Comparison of ENCODE assay signal across 8 cellular contexts in the genomic region with DNA sequence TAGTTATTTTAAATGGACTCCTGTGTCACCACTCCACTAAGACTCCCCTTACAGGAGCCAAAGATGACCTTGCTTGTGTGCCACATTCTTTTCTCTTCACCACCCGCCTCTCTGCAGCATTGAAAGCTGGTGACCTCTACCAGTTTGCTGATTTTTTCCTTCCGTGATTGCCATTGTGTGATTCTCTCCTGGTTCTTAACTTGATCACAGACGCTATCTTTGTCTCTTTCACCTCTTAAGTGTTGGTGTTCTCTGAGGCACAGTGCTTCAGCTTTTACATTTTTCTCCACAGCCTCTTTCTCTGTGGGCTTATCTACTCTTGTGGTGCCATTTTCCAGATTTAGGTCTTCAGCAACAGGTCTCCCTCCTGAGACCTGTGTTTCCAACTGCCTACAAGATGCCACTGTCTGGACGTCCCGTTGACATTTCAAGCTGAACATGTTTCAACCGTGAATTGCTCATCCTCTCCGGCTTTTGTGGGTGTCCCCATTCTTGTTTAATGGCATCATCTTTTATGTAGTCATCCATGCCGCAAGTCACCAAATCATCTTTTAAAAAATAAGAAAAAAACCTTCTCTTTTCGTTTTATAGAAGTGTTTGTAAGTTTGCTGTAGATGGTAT. TPM values are rescaled to one million over a fixed set of nuclear protein-coding genes. Genes with fewer than 3 reads are reported as not detected.
DNase-seq lines count a peak whose midpoint lies in the region; ATAC-seq and TF ChIP-seq lines count a peak whose summit lies in the region.

No MANE protein-coding gene starts in this region.

- no peaks in the 10 kb centered on the region for H3K9me3 ChIP-seq in ascending aorta
- H3K9me3 ChIP-seq in mesodermal cell (ENCODE audit: control insufficient read depth, low read length), result no peaks in the 10 kb centered on the region

- H3K27me3 ChIP-seq in ACC112 (ENCODE audit: insufficient read depth, low read length) (no peaks in the 10 kb centered on the region), ascending aorta (no peaks in the 10 kb centered on the region)

- H3K4me1 ChIP-seq in ACC112 (ENCODE audit: control insufficient read depth, insufficient read depth, low read length, unreplicated experiment) (peaks cover 46% of the 10 kb centered on the region), ascending aorta (peaks cover 7 to 46% of the 10 kb centered on the region in 2 donors), mesodermal cell (ENCODE audit: control insufficient read depth, insufficient read depth, low read length, poor library complexity, severe bottlenecking) (peaks cover 51% of the 10 kb centered on the region)

- DNase-seq in HK-2 (ENCODE audit: unreplicated experiment), result peak; percentile 22
- no peak for DNase-seq in ascending aorta (ENCODE audit: low spot score in 2 of 2)
- no peak for DNase-seq in amygdala (lab: John Stamatoyannopoulos, UW)
- DNase-seq in NCI-H446 treated with DMSO at 0.1 percent for 48 hours (lab: John Stamatoyannopoulos, UW), result no peak
- no peak for DNase-seq in SK-N-DZ (ENCODE audit: low spot score)

- 74 to 78% methylated on average over 6 to 7 of the region's 9 CpGs for WGBS in mesodermal cell (ENCODE audit: insufficient coverage in 2 of 2), 2 experiments

- H3K36me3 ChIP-seq in ACC112 (ENCODE audit: insufficient read depth, low read length), result no peaks in the 10 kb centered on the region; the same call in 1 of the 2 replicates
- H3K36me3 ChIP-seq in ascending aorta, result no peaks in the 10 kb centered on the region
- peaks cover 9% of the 10 kb centered on the region for H3K36me3 ChIP-seq in mesodermal cell (ENCODE audit: control insufficient read depth, insufficient read depth, low read length)

- H3K4me3 ChIP-seq in ACC112 (ENCODE audit: low read depth, low read length), result peak overlapping the region; percentile 53
- no peak overlapping the region for H3K4me3 ChIP-seq in ascending aorta
- H3K4me3 ChIP-seq in mesodermal cell (ENCODE audit: extremely low read depth, insufficient read depth, low read length, poor library complexity, severe bottlenecking), result no peak overlapping the region

- H3K27ac ChIP-seq in ACC112 (ENCODE audit: low read depth, low read length) (peak overlapping the region; percentile 87), ascending aorta (peak overlapping the region; percentile 28 to 30), mesodermal cell (ENCODE audit: low read depth, low read length, severe bottlenecking) (peak overlapping the region; percentile 78)

- H2AFZ ChIP-seq in ACC112 (ENCODE audit: low read length, unreplicated experiment), result peak overlapping the region; percentile 44

- H3K79me2 ChIP-seq in ACC112 (ENCODE audit: control insufficient read depth, insufficient read depth, low read length, unreplicated experiment), result peaks cover 78% of the 10 kb centered on the region

- no peak for ATAC-seq in HG02981 (IDR thresholded peaks at IDR 0.05; ENCODE audit: unreplicated experiment)

- no peak for TF ChIP-seq CTCF in ascending aorta (IDR thresholded peaks at IDR 0.05)

- intact Hi-C loops in ascending aorta (cut with DNase I), result no loop called here

RNA-seq across cellular contexts. Expression of a gene that starts 26.5 kb away (rescaled TPM):
- total RNA-seq in ascending aorta, result 99.1 TPM
- 104 TPM for polyA plus RNA-seq in mesodermal cell (2013, experiment 1 of 2)
- polyA plus RNA-seq in mesodermal cell (2013, experiment 2 of 2), result 110 TPM
- polyA plus RNA-seq in SK-N-DZ (2014; cell fraction: cytosol; rRNA removed), result 20.7 and 21.6 TPM in 2 replicates
- polyA plus RNA-seq in SK-N-DZ (2014; cell fraction: nucleus; rRNA removed), result 26.9 and 47.9 TPM in 2 replicates

Comparison
In these comparisons a context has a peak if more than half of its experiments do, and no peak if none do; other contexts are left out.
1. H3K27ac ChIP-seq: peak in every context shown above with its lines; median percentile 87 in ACC112; 78 in mesodermal cell; 29 in ascending aorta.